In the genomic region with DNA sequence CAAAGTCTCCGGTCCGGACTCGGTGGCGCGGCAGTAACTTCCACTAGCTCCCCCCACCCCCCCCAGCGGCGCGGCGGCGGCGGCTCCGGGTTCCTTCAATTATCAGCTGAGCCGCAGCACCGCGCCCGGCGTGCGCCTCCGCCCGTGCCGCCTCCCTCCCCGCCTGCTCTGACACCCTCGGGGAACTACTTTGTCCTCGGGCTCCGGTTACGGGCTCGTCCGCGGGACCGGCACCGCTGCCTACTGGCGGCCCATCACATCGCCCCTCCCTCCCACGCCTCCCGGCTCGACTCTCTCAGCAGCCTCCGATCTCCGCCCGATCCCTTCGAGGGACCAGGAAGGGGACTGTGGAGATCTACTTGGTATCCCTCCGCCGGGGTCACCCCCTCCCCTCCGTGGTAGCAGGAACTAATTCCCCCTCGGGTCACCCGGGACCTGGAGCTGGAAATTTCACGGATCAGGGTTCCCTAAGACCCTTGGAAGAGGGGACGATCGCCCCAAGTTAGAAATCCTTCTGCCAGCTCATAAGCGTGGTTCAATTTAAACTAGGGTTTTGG, we compare ENCODE assay signal across 8 cellular contexts. TPM values are rescaled to one million over a fixed set of nuclear protein-coding genes. Genes with fewer than 3 reads are reported as not detected.
A peak's percentile ranks its signal among the peaks of the same experiment; 100 is the strongest.
DNase-seq lines count a peak whose midpoint lies in the region; ATAC-seq and TF ChIP-seq lines count a peak whose summit lies in the region.

TSS of gene TRIP12 (minus strand) at position 118 of the 557 bp plus-strand sequence. CDS start 41,930 bp downstream, outside the sequence.

- TF ChIP-seq EP300 in Ishikawa (IDR thresholded peaks at IDR 0.05; ENCODE audit: borderline replicate concordance): peak; percentile 15; the same call in 1 of the 2 replicates

- no peaks in the 10 kb centered on the region for H3K27me3 Mint-ChIP-seq in activated T-cell treated with anti-CD3 and anti-CD28 coated beads, Interleukin-2, amount 50 U/mL, for 4 hours (ENCODE audit: low read depth)

- peaks cover 10% of the 10 kb centered on the region for H3K36me3 Mint-ChIP-seq in activated T-cell treated with anti-CD3 and anti-CD28 coated beads, Interleukin-2, amount 50 U/mL, for 4 hours (ENCODE audit: insufficient read depth)

- H3K4me1 Mint-ChIP-seq in activated T-cell treated with anti-CD3 and anti-CD28 coated beads, Interleukin-2, amount 50 U/mL, for 4 hours (ENCODE audit: low read depth): peaks cover 34% of the 10 kb centered on the region

- H3K27ac ChIP-seq in muscle layer of duodenum (ENCODE audit: low read length): peak within 1 kb of the TSS; percentile 95

- ATAC-seq in GM21576 (IDR thresholded peaks at IDR 0.05; ENCODE audit: unreplicated experiment) (peak; percentile 66), esophagus mucosa (peak; percentile 92)
- peak; percentile 77 to 80 for ATAC-seq in activated T-cell treated with anti-CD3 and anti-CD28 coated beads, Interleukin-2, amount 50 U/mL, for 4 hours

- H3K36me3 ChIP-seq in muscle layer of duodenum (ENCODE audit: control insufficient read depth in 1 of 2, insufficient read depth in 2 of 2, low read length in 2 of 2): peaks cover 8 to 13% of the 10 kb centered on the region in 2 donors

- H3K4me3 Mint-ChIP-seq in activated T-cell treated with anti-CD3 and anti-CD28 coated beads, Interleukin-2, amount 50 U/mL, for 4 hours: peak within 1 kb of the TSS; percentile 97

- no peaks in the 10 kb centered on the region for H3K9me3 Mint-ChIP-seq in activated T-cell treated with anti-CD3 and anti-CD28 coated beads, Interleukin-2, amount 50 U/mL, for 4 hours

- no peaks in the 10 kb centered on the region for H3K9me3 ChIP-seq in muscle layer of duodenum (ENCODE audit: control insufficient read depth in 1 of 2, low read length in 2 of 2)

- peak within 1 kb of the TSS; percentile 89 to 100 for H3K4me3 ChIP-seq in muscle layer of duodenum (ENCODE audit: low read depth in 1 of 2, low read length in 2 of 2)

- no peak for TF ChIP-seq RAD21 in Ishikawa (IDR thresholded peaks at IDR 0.05; ENCODE audit: low read depth)

- peak; percentile 95 for DNase-seq in DMS153 (lab: John Stamatoyannopoulos, UW)
- DNase-seq in activated T-cell treated with anti-CD3 and anti-CD28 coated beads, Interleukin-2, amount 50 U/mL, for 4 hours: peak; percentile 83
- DNase-seq in stimulated activated CD8-positive, alpha-beta memory T cell treated with anti-CD3 and anti-CD28 coated beads, Interleukin-7, amount 100 ng/mL, for 4 hours (ENCODE audit: low read depth in 2 of 2): peak; percentile 77 to 85

- no peaks in the 10 kb centered on the region for H3K27me3 ChIP-seq in muscle layer of duodenum (ENCODE audit: low read depth, low read length)

- H3K4me1 ChIP-seq in muscle layer of duodenum (ENCODE audit: control insufficient read depth in 1 of 2, insufficient read depth in 2 of 2, low read length in 2 of 2): peaks cover 8 to 25% of the 10 kb centered on the region in 2 donors

TF ChIP-seq in Ishikawa, 13 proteins besides CTCF, POLR2A, EP300 and RAD21 (continues in another document):
- TF ChIP-seq TAF1 (IDR thresholded peaks at IDR 0.05; ENCODE audit: low read depth) (peak; percentile 47; the same call in 1 of the 2 replicates), FOXM1 (IDR thresholded peaks at IDR 0.05; ENCODE audit: borderline replicate concordance, low read depth) (peak; percentile 39; the same call in 1 of the 2 replicates), NFIC (IDR thresholded peaks at IDR 0.05) (0 out of 2 replicates have a peak, but pooled peaks have one; percentile 23), TCF12 (IDR thresholded peaks at IDR 0.05; ENCODE audit: low read depth) (peak; percentile 70), EGR1 (IDR thresholded peaks at IDR 0.05) (no peak; the same call in 1 of the 2 replicates), USF1 (IDR thresholded peaks at IDR 0.05) (no peak), YY1 (IDR thresholded peaks at IDR 0.05; ENCODE audit: low read depth) (no peak)
- TF ChIP-seq, protein P1, sequence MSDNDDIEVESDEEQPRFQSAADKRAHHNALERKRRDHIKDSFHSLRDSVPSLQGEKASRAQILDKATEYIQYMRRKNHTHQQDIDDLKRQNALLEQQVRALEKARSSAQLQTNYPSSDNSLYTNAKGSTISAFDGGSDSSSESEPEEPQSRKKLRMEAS (IDR thresholded peaks at IDR 0.05): no peak; the same call in 1 of the 2 replicates
- TF ChIP-seq, protein P2, sequence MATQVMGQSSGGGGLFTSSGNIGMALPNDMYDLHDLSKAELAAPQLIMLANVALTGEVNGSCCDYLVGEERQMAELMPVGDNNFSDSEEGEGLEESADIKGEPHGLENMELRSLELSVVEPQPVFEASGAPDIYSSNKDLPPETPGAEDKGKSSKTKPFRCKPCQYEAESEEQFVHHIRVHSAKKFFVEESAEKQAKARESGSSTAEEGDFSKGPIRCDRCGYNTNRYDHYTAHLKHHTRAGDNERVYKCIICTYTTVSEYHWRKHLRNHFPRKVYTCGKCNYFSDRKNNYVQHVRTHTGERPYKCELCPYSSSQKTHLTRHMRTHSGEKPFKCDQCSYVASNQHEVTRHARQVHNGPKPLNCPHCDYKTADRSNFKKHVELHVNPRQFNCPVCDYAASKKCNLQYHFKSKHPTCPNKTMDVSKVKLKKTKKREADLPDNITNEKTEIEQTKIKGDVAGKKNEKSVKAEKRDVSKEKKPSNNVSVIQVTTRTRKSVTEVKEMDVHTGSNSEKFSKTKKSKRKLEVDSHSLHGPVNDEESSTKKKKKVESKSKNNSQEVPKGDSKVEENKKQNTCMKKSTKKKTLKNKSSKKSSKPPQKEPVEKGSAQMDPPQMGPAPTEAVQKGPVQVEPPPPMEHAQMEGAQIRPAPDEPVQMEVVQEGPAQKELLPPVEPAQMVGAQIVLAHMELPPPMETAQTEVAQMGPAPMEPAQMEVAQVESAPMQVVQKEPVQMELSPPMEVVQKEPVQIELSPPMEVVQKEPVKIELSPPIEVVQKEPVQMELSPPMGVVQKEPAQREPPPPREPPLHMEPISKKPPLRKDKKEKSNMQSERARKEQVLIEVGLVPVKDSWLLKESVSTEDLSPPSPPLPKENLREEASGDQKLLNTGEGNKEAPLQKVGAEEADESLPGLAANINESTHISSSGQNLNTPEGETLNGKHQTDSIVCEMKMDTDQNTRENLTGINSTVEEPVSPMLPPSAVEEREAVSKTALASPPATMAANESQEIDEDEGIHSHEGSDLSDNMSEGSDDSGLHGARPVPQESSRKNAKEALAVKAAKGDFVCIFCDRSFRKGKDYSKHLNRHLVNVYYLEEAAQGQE (IDR thresholded peaks at IDR 0.05; ENCODE audit: low read depth): no peak

TF ChIP-seq in PFSK-1, 5 proteins besides CTCF, POLR2A, EP300 and RAD21:
- TF ChIP-seq TAF1 (IDR thresholded peaks at IDR 0.05; ENCODE audit: borderline replicate concordance, insufficient read depth, low read length): peak; percentile 73; the same call in 1 of the 2 replicates
- TF ChIP-seq SIN3A (IDR thresholded peaks at IDR 0.05; ENCODE audit: borderline replicate concordance, insufficient read depth, low read length): no peak; the same call in 1 of the 2 replicates
- peak; percentile 48 for TF ChIP-seq FOXP2 (optimal IDR thresholded peaks at IDR 0.05; ENCODE audit: borderline replicate concordance, extremely low read depth, extremely low read length, insufficient read depth)
TF ChIP-seq in PFSK-1: peak in this region for 2.

RNA-seq across cellular contexts. Expression of gene TRIP12, which starts in this region (rescaled TPM):
- 33.6 TPM for polyA plus RNA-seq in PFSK-1 (2012; ENCODE audit: insufficient read length, low read depth)
- total RNA-seq in activated T-cell treated with anti-CD3 and anti-CD28 coated beads, Interleukin-2, amount 50 U/mL, for 4 hours: 100 to 1,000 TPM; 211 to 227 (median 221) TPM
- total RNA-seq in esophagus mucosa: 150 TPM

Comparison
In these comparisons a context has a peak if more than half of its experiments do, and no peak if none do; other contexts are left out.
1. Peak in every context shown above with its lines: DNase-seq, ATAC-seq, H3K4me3 ChIP-seq and H3K27ac ChIP-seq.